9 cellular contexts compared by ENCODE assay signal in genomic region chr17:17935321-17936271, GRCh38. TPM values are rescaled to one million over a fixed set of nuclear protein-coding genes. Genes with fewer than 3 reads are reported as not detected.
DNase-seq lines count a peak whose midpoint lies in the region; ATAC-seq and TF ChIP-seq lines count a peak whose summit lies in the region.
"Had no signal": no experiment of that assay in that cellular context is flagged by ENCODE, and none has a peak within 500 bp of the region (broad histone marks: within the 10 kb centered on the region; RNA-seq: fewer than 3 reads in every experiment).

No MANE protein-coding gene starts in this region.

- no peaks in the 10 kb centered on the region for H3K9me3 Mint-ChIP-seq in endodermal cell
- no peaks in the 10 kb centered on the region for H3K9me3 Mint-ChIP-seq in naive thymus-derived CD4-positive, alpha-beta T cell
- H3K9me3 Mint-ChIP-seq: activated B cell treated with CpG ODN at 0.5 μM for 24 hours had no signal

- no peak overlapping the region for H3K27ac Mint-ChIP-seq in endodermal cell
- H3K27ac Mint-ChIP-seq in naive thymus-derived CD4-positive, alpha-beta T cell, result peak overlapping the region in 3 of 9 donors; percentile 9 to 55 (median 47)
- H3K27ac Mint-ChIP-seq: activated B cell treated with CpG ODN at 0.5 μM for 24 hours had no signal

- no peaks in the 10 kb centered on the region for H3K9me3 ChIP-seq in endodermal cell (ENCODE audit: control insufficient read depth, low read length)
- H3K9me3 ChIP-seq in naive thymus-derived CD4-positive, alpha-beta T cell (ENCODE audit: control insufficient read depth in 2 of 3, low read length in 3 of 3), result no peaks in the 10 kb centered on the region

- H3K27me3 ChIP-seq in endodermal cell (ENCODE audit: control insufficient read depth, insufficient read depth, low read length, poor library complexity, severe bottlenecking), result no peaks in the 10 kb centered on the region
- H3K27me3 ChIP-seq in naive thymus-derived CD4-positive, alpha-beta T cell (ENCODE audit: control insufficient read depth in 2 of 2, insufficient read depth in 2 of 2, low read length in 2 of 2), result no peaks in the 10 kb centered on the region

- no peak for TF ChIP-seq CTCF in endodermal cell (conservative IDR thresholded peaks at IDR 0.05)

- peaks cover 36% of the 10 kb centered on the region for H3K4me1 Mint-ChIP-seq in endodermal cell
- peaks cover 33 to 79% (median 68%) of the 10 kb centered on the region in 7 donors for H3K4me1 Mint-ChIP-seq in naive thymus-derived CD4-positive, alpha-beta T cell

- H3K4me3 ChIP-seq in endodermal cell (ENCODE audit: low read length), result no peak overlapping the region
- no peak overlapping the region for H3K4me3 ChIP-seq in naive thymus-derived CD4-positive, alpha-beta T cell (ENCODE audit: low read length)

- intact Hi-C loops in naive thymus-derived CD4-positive, alpha-beta T cell (cut with micrococcal nuclease), result no loop called here

- H3K4me3 Mint-ChIP-seq in endodermal cell, result no peak overlapping the region
- H3K4me3 Mint-ChIP-seq in naive thymus-derived CD4-positive, alpha-beta T cell, result peak overlapping the region in 5 of 10 donors; percentile 1 to 52 (median 15)
- H3K4me3 Mint-ChIP-seq: activated B cell treated with CpG ODN at 0.5 μM for 24 hours had no signal

- no peaks in the 10 kb centered on the region for H3K36me3 ChIP-seq in endodermal cell (ENCODE audit: control insufficient read depth, insufficient read depth, low read length)
- H3K36me3 ChIP-seq in naive thymus-derived CD4-positive, alpha-beta T cell (ENCODE audit: control insufficient read depth in 2 of 3, insufficient read depth in 3 of 3, low read length in 3 of 3), result no peaks in the 10 kb centered on the region

- POLR2A ChIA-PET in naive thymus-derived CD4-positive, alpha-beta T cell (lab: Charles Lee), result no interaction called here

- peaks cover 22% of the 10 kb centered on the region for H3K4me1 ChIP-seq in endodermal cell (ENCODE audit: control insufficient read depth, insufficient read depth, low read length)
- H3K4me1 ChIP-seq in naive thymus-derived CD4-positive, alpha-beta T cell (ENCODE audit: control insufficient read depth in 2 of 2, insufficient read depth in 2 of 2, low read length in 2 of 2), result peaks cover 7 to 23% of the 10 kb centered on the region in 2 donors

- no peak overlapping the region for H3K9ac ChIP-seq in endodermal cell (ENCODE audit: extremely low read depth, low read length, poor library complexity, severe bottlenecking)

- no peaks in the 10 kb centered on the region for H3K36me3 Mint-ChIP-seq in endodermal cell (ENCODE audit: low read depth)
- no peaks in the 10 kb centered on the region for H3K36me3 Mint-ChIP-seq in naive thymus-derived CD4-positive, alpha-beta T cell

- H3K27ac ChIP-seq in endodermal cell (ENCODE audit: low read depth, low read length), result peak overlapping the region; percentile 54
- H3K27ac ChIP-seq in naive thymus-derived CD4-positive, alpha-beta T cell (ENCODE audit: low read depth, low read length), result no peak overlapping the region

- ATAC-seq in naive thymus-derived CD4-positive, alpha-beta T cell, result peak; percentile 76
- no peak for ATAC-seq in GM18909 (IDR thresholded peaks at IDR 0.05; ENCODE audit: poor library complexity, unreplicated experiment)
- ATAC-seq in GM21786 (IDR thresholded peaks at IDR 0.05; ENCODE audit: unreplicated experiment), result no peak
- ATAC-seq in HG03521 (IDR thresholded peaks at IDR 0.05; ENCODE audit: unreplicated experiment), result no peak

- DNase-seq in AG20443 (ENCODE audit: low spot score) (peak; percentile 94), NCI-H226 (peak; percentile 90), endodermal cell (no peak), T-helper 2 cell (no peak)
- DNase-seq in naive thymus-derived CD4-positive, alpha-beta T cell, result no peak
- DNase-seq: activated B cell treated with CpG ODN at 0.5 μM for 24 hours had no signal

- 79 to 82% methylated on average over 5 to 6 of the region's 6 CpGs for WGBS in endodermal cell (ENCODE audit: insufficient coverage in 1 of 2, insufficient read length in 1 of 2), 2 experiments

- CTCF ChIA-PET in naive thymus-derived CD4-positive, alpha-beta T cell (lab: Charles Lee), result no interaction called here

- no peaks in the 10 kb centered on the region for H3K27me3 Mint-ChIP-seq in endodermal cell (ENCODE audit: insufficient read depth)
- no peaks in the 10 kb centered on the region for H3K27me3 Mint-ChIP-seq in naive thymus-derived CD4-positive, alpha-beta T cell
- H3K27me3 Mint-ChIP-seq: activated B cell treated with CpG ODN at 0.5 μM for 24 hours had no signal

RNA-seq across cellular contexts. Expression of gene TOM1L2, which starts 36.6 kb away (rescaled TPM):
- 10 to 100 TPM; 10.2 to 11.5 TPM for total RNA-seq in endodermal cell
- 16.1 TPM for polyA plus RNA-seq in endodermal cell (2013, experiment 1 of 2)
- polyA plus RNA-seq in endodermal cell (2013, experiment 2 of 2), result 14.8 TPM
- total RNA-seq in naive thymus-derived CD4-positive, alpha-beta T cell, result 10 to 100 TPM; 35.1 to 84.1 (median 63.4) TPM
- polyA plus RNA-seq in naive thymus-derived CD4-positive, alpha-beta T cell, result 10 to 100 TPM in 1 of 2 donors, 1 to 10 TPM in 1; 6.9 to 16.9 TPM

RNA-seq across cellular contexts. Expression of gene DRC3, which starts 37.1 kb away (rescaled TPM):
- 1 to 10 TPM; 2.0 to 2.6 TPM for total RNA-seq in endodermal cell
- 2.2 TPM for polyA plus RNA-seq in endodermal cell (2013, experiment 1 of 2)
- 2.2 TPM for polyA plus RNA-seq in endodermal cell (2013, experiment 2 of 2)
- 1 to 10 TPM in 1 of 5 experiments, under 1 TPM in 1, not detected in 3; 1.00 to 2.4 TPM for total RNA-seq in naive thymus-derived CD4-positive, alpha-beta T cell
- under 1 TPM in 1 of 2 donors, not detected in 1; 0.50 TPM for polyA plus RNA-seq in naive thymus-derived CD4-positive, alpha-beta T cell
- total RNA-seq: activated B cell treated with CpG ODN at 0.5 μM for 24 hours had no signal

Comparison
In these comparisons a context has a peak if more than half of its experiments do, and no peak if none do; other contexts are left out.
1. DNase-seq: peak in AG20443 (single experiment) and NCI-H226 (single experiment); none in endodermal cell (single experiment), naive thymus-derived CD4-positive, alpha-beta T cell (0 of 9) and T-helper 2 cell (0 of 5).